ENCODE assay signal across 8 cellular contexts in genomic region chr20:59055302-59055701, GRCh38. TPM values are rescaled to one million over a fixed set of nuclear protein-coding genes. Genes with fewer than 3 reads are reported as not detected.
A peak's percentile ranks its signal among the peaks of the same experiment; 100 is the strongest.
DNase-seq lines count a peak whose midpoint lies in the region; ATAC-seq and TF ChIP-seq lines count a peak whose summit lies in the region.

No MANE protein-coding gene starts in this region.

- H3K27ac ChIP-seq in A673 (ENCODE audit: low read depth, low read length, poor library complexity, severe bottlenecking): no peak overlapping the region
- no peak overlapping the region for H3K27ac ChIP-seq in SK-N-SH (ENCODE audit: low read depth in 2 of 2, low read length in 1 of 2)
- no peak overlapping the region for H3K27ac ChIP-seq in foreskin keratinocyte

- ATAC-seq in foreskin keratinocyte (no peak), HG03108 (IDR thresholded peaks at IDR 0.05; ENCODE audit: unreplicated experiment) (no peak), GM18520 (IDR thresholded peaks at IDR 0.05; ENCODE audit: unreplicated experiment) (no peak)

- POLR2A ChIA-PET in A673 (lab: Charles Lee; ENCODE audit: low non-redundant PET) (no interaction called here), SK-N-SH (lab: Yijun Ruan, JAX) (no interaction called here)

- no peaks in the 10 kb centered on the region for H3F3A ChIP-seq in SK-N-SH (replicated peaks; ENCODE audit: insufficient read depth)

- CTCF ChIA-PET in A673 (lab: Charles Lee) (interaction anchor here (0.7 kb wide), 1 partner anchor 33 kb away, joined by 3 read pairs; no protein-coding TSS in a partner anchor), SK-N-SH (lab: Yijun Ruan, JAX) (interaction anchor here (0.6 to 1.3 kb wide), 4 partner anchors 12 to 398 kb away, joined by 3 to 4 read pairs (median 3); no protein-coding TSS in a partner anchor)

- 75% methylated on average over 7 of the region's 7 CpGs for WGBS in SK-N-SH (ENCODE audit: low lambda C conversion rate)

- no peaks in the 10 kb centered on the region for H3K9me3 ChIP-seq in A673 (ENCODE audit: low read depth, low read length, poor library complexity, severe bottlenecking)
- peaks cover 6% of the 10 kb centered on the region; the same call in 1 of the 2 replicates for H3K9me3 ChIP-seq in SK-N-SH

- H3K9me2 ChIP-seq in SK-N-SH: no peaks in the 10 kb centered on the region

- no peaks in the 10 kb centered on the region for H3K36me3 ChIP-seq in A673 (ENCODE audit: insufficient read depth, low read length, poor library complexity, severe bottlenecking)
- H3K36me3 ChIP-seq in SK-N-SH (replicated peaks in 1 of 2; ENCODE audit: control insufficient read depth in 1 of 2, insufficient read depth in 2 of 2, low read length in 1 of 2): no peaks in the 10 kb centered on the region

- no peaks in the 10 kb centered on the region for H4K20me1 ChIP-seq in SK-N-SH (ENCODE audit: insufficient read depth)

- no peaks in the 10 kb centered on the region for H3K4me1 ChIP-seq in A673 (ENCODE audit: insufficient read depth, low read length, poor library complexity, severe bottlenecking)
- no peaks in the 10 kb centered on the region for H3K4me1 ChIP-seq in SK-N-SH (ENCODE audit: control insufficient read depth in 1 of 2, insufficient read depth in 2 of 2, low read depth in 1 of 2, low read length in 1 of 2)
- no peaks in the 10 kb centered on the region for H3K4me1 ChIP-seq in foreskin keratinocyte

- intact Hi-C loops in A673 (cut with micrococcal nuclease; ENCODE audit: unreplicated experiment): no loop called here

- no peaks in the 10 kb centered on the region for H3K79me2 ChIP-seq in SK-N-SH (ENCODE audit: insufficient read depth)

- H2AFZ ChIP-seq in SK-N-SH (ENCODE audit: low read depth): no peak overlapping the region

- H3K27me3 ChIP-seq in A673 (replicated peaks; ENCODE audit: insufficient read depth, low read depth, low read length, poor library complexity) (peaks cover 58% of the 10 kb centered on the region), SK-N-SH (ENCODE audit: insufficient read depth) (no peaks in the 10 kb centered on the region), foreskin keratinocyte (peaks cover 11% of the 10 kb centered on the region)

- BruUV-seq in A673 (replicated peaks; lab: Mats Ljungman, UMichigan): no TSS peak

- DNase-seq in A673 (ENCODE audit: low spot score): peak; percentile 22
- no peak for DNase-seq in SK-N-SH
- no peak for DNase-seq in foreskin keratinocyte
- no peak for DNase-seq in iPS-NIHi7 (ENCODE audit: extremely low spot score)
- DNase-seq in glomerular visceral epithelial cell (ENCODE audit: extremely low spot score): no peak

- H3K4me3 ChIP-seq in A673 (ENCODE audit: low read depth, low read length, poor library complexity, severe bottlenecking) (no peak overlapping the region), SK-N-SH (ENCODE audit: low read depth in 2 of 2, low read length in 1 of 2) (no peak overlapping the region)

- TF ChIP-seq CTCF in A673 (conservative IDR thresholded peaks at IDR 0.05; ENCODE audit: low read depth, low read length) (peak; percentile 34; the same call in 1 of the 2 replicates), GM12872 (IDR thresholded peaks at IDR 0.05; ENCODE audit: insufficient read depth, low read depth, low read length) (peak; percentile 39; the same call in 1 of the 3 replicates), SK-N-SH (IDR thresholded peaks at IDR 0.05) (peak; percentile 56), foreskin keratinocyte (conservative IDR thresholded peaks at IDR 0.05) (peak; percentile 69)

- TF ChIP-seq RAD21 in SK-N-SH (IDR thresholded peaks at IDR 0.05; ENCODE audit: low read length): peak; percentile 67

- no peak overlapping the region for H3K4me2 ChIP-seq in SK-N-SH

- TF ChIP-seq EP300 in SK-N-SH (IDR thresholded peaks at IDR 0.05; ENCODE audit: borderline replicate concordance in 1 of 2, low read depth in 1 of 2, low read length in 1 of 2): no peak

- H3K9ac ChIP-seq in SK-N-SH: no peak overlapping the region

TF ChIP-seq in SK-N-SH, 30 proteins besides CTCF, POLR2A, EP300 and RAD21:
- no peak for TF ChIP-seq USF1 (IDR thresholded peaks at IDR 0.05; ENCODE audit: borderline replicate concordance, low read depth)
- peak; percentile 41 for TF ChIP-seq SMC3 (IDR thresholded peaks at IDR 0.05; ENCODE audit: low read depth, low read length)

RNA-seq across cellular contexts. Expression of gene PRELID3B, which starts 12.7 kb away (rescaled TPM):
- total RNA-seq in A673 (2021): 81.9 and 83.4 TPM in 2 replicates
- polyA plus RNA-seq in SK-N-SH (2012; rRNA removed): 20.9 and 27.4 TPM in 2 replicates
- polyA plus RNA-seq in SK-N-SH (2012; cell fraction: cytosol; rRNA removed): 38.1 and 58.8 TPM in 2 replicates
- polyA plus RNA-seq in SK-N-SH (2012; cell fraction: nucleus; rRNA removed): 6.0 and 10.8 TPM in 2 replicates
- 83.8 and 90.7 TPM in 2 replicates for total RNA-seq in foreskin keratinocyte
- 39.6 and 49.8 TPM in 2 replicates for polyA plus RNA-seq in foreskin keratinocyte

RNA-seq across cellular contexts. Expression of gene ATP5F1E, which starts 23.2 kb away (rescaled TPM):
- total RNA-seq in A673 (2021) (73.7 and 76.8 TPM in 2 replicates), foreskin keratinocyte (57.0 and 58.0 TPM in 2 replicates)
- polyA plus RNA-seq in SK-N-SH (2012; rRNA removed) (48.0 and 60.8 TPM in 2 replicates), foreskin keratinocyte (89.9 and 91.1 TPM in 2 replicates)
- 80.3 and 119 TPM in 2 replicates for polyA plus RNA-seq in SK-N-SH (2012; cell fraction: cytosol; rRNA removed)
- polyA plus RNA-seq in SK-N-SH (2012; cell fraction: nucleus; rRNA removed): 15.0 and 17.5 TPM in 2 replicates

RNA-seq across cellular contexts. Expression of gene TUBB1, which starts 36.1 kb away (rescaled TPM):
- total RNA-seq in A673 (2021): not detected in 2 replicates
- polyA plus RNA-seq in SK-N-SH (2012; rRNA removed): 0.02 TPM in 1 of 2 replicates, not detected in the other
- not detected in 2 replicates for polyA plus RNA-seq in SK-N-SH (2012; cell fraction: cytosol; rRNA removed)
- polyA plus RNA-seq in SK-N-SH (2012; cell fraction: nucleus; rRNA removed): 0.01 TPM in 1 of 2 replicates, not detected in the other
- not detected in 2 replicates for total RNA-seq in foreskin keratinocyte
- polyA plus RNA-seq in foreskin keratinocyte: not detected in 2 replicates

RNA-seq across cellular contexts. Expression of gene CTSZ, which starts 48.2 kb away (rescaled TPM):
- total RNA-seq in A673 (2021) (1.2 and 1.4 TPM in 2 replicates), foreskin keratinocyte (123 and 140 TPM in 2 replicates)
- polyA plus RNA-seq in SK-N-SH (2012; rRNA removed) (0.03 and 0.05 TPM in 2 replicates), foreskin keratinocyte (195 and 213 TPM in 2 replicates)
- 0.03 and 0.09 TPM in 2 replicates for polyA plus RNA-seq in SK-N-SH (2012; cell fraction: cytosol; rRNA removed)
- not detected in 2 replicates for polyA plus RNA-seq in SK-N-SH (2012; cell fraction: nucleus; rRNA removed)
